Comparison of ENCODE assay signal across 8 cellular contexts in genomic region chr11:61429691-61430582, GRCh38. TPM values are rescaled to one million over a fixed set of nuclear protein-coding genes. Genes with fewer than 3 reads are reported as not detected.
DNase-seq lines count a peak whose midpoint lies in the region; ATAC-seq and TF ChIP-seq lines count a peak whose summit lies in the region.

Gene CPSF7 (minus strand): TSS chr11:61429975. CDS start chr11:61429235, 740 bp downstream.
Gene SDHAF2 (plus strand): TSS chr11:61430124. CDS start chr11:61430147, 23 bp downstream.

- H3K27ac ChIP-seq in mucosa of rectum (ENCODE audit: low read depth in 2 of 2, low read length in 2 of 2), result peak within 1 kb of the TSS; percentile 93 to 95

- H3K4me1 ChIP-seq in mucosa of rectum (ENCODE audit: control insufficient read depth in 2 of 2, insufficient read depth in 2 of 2, low read length in 2 of 2), result peaks cover 14 to 16% of the 10 kb centered on the region in 2 donors

- H3K36me3 ChIP-seq in mucosa of rectum (ENCODE audit: control insufficient read depth in 2 of 2, insufficient read depth in 2 of 2, low read length in 2 of 2), result peaks cover 20 to 32% of the 10 kb centered on the region in 2 donors

- TF ChIP-seq POLR2A in erythroblast (IDR thresholded peaks at IDR 0.05; ENCODE audit: low read length), result peak; percentile 89

- H3K9me3 Mint-ChIP-seq in activated T-cell treated with anti-CD3 and anti-CD28 coated beads, Interleukin-2, amount 50 U/mL, for 24 hours, result no peaks in the 10 kb centered on the region

- ATAC-seq in GM21717 (IDR thresholded peaks at IDR 0.05; ENCODE audit: unreplicated experiment), result peak; percentile 83

- peaks cover 68% of the 10 kb centered on the region for H3K4me1 Mint-ChIP-seq in activated T-cell treated with anti-CD3 and anti-CD28 coated beads, Interleukin-2, amount 50 U/mL, for 24 hours (ENCODE audit: low read depth)

- no peaks in the 10 kb centered on the region for H3K27me3 ChIP-seq in mucosa of rectum (ENCODE audit: control insufficient read depth in 2 of 2, insufficient read depth in 2 of 2, low read length in 2 of 2)

- H3K4me3 Mint-ChIP-seq in activated T-cell treated with anti-CD3 and anti-CD28 coated beads, Interleukin-2, amount 50 U/mL, for 24 hours, result peak within 1 kb of the TSS; percentile 97

- DNase-seq in DMS153 treated with DMSO at 0.1 percent for 48 hours (lab: John Stamatoyannopoulos, UW; ENCODE audit: unreplicated experiment) (peak; percentile 71), KG1 (lab: John Stamatoyannopoulos, UW) (peak; percentile 97), erythroblast (lab: John Stamatoyannopoulos, UW) (peak; percentile 98 to 99)
- peak; percentile 99 for DNase-seq in activated T-cell treated with anti-CD3 and anti-CD28 coated beads, Interleukin-2, amount 50 U/mL, for 24 hours
- peak; percentile 92 to 94 for DNase-seq in stimulated activated CD8-positive, alpha-beta memory T cell treated with anti-CD3 and anti-CD28 coated beads, Interleukin-4, amount 100 ng/mL, for 4 hours (ENCODE audit: low read depth in 2 of 2, low spot score in 1 of 2)

- no peaks in the 10 kb centered on the region for H3K9me3 ChIP-seq in mucosa of rectum (ENCODE audit: control insufficient read depth in 2 of 2, low read length in 2 of 2)

- peaks cover 78% of the 10 kb centered on the region for H3K36me3 Mint-ChIP-seq in activated T-cell treated with anti-CD3 and anti-CD28 coated beads, Interleukin-2, amount 50 U/mL, for 24 hours (ENCODE audit: low read depth)

- peak within 1 kb of the TSS; percentile 94 to 100 for H3K4me3 ChIP-seq in mucosa of rectum (ENCODE audit: low read length in 2 of 2)

- no peaks in the 10 kb centered on the region for H3K27me3 Mint-ChIP-seq in activated T-cell treated with anti-CD3 and anti-CD28 coated beads, Interleukin-2, amount 50 U/mL, for 24 hours

- peak within 1 kb of the TSS; percentile 91 to 97 for H3K9ac ChIP-seq in mucosa of rectum (ENCODE audit: low read depth in 1 of 2, low read length in 2 of 2)

- peak within 1 kb of the TSS; percentile 99 for H3K27ac Mint-ChIP-seq in activated T-cell treated with anti-CD3 and anti-CD28 coated beads, Interleukin-2, amount 50 U/mL, for 24 hours

TF ChIP-seq in PFSK-1, 5 proteins besides CTCF, POLR2A, EP300 and RAD21:
- TF ChIP-seq POLR2AphosphoS5 (IDR thresholded peaks at IDR 0.05; ENCODE audit: low read depth, low read length) (peak; percentile 76), FOXP2 (optimal IDR thresholded peaks at IDR 0.05; ENCODE audit: borderline replicate concordance, extremely low read depth, extremely low read length, insufficient read depth) (peak; percentile 93), REST (IDR thresholded peaks at IDR 0.05; ENCODE audit: insufficient read depth in 1 of 2, low read depth in 2 of 2, low read length in 2 of 2) (no peak), TAF1 (IDR thresholded peaks at IDR 0.05; ENCODE audit: borderline replicate concordance, insufficient read depth, low read length) (peak; percentile 78), SIN3A (IDR thresholded peaks at IDR 0.05; ENCODE audit: borderline replicate concordance, insufficient read depth, low read length) (no peak)

RNA-seq across cellular contexts. Expression of gene CPSF7, which starts in this region (rescaled TPM):
- 53.8 TPM for polyA plus RNA-seq in PFSK-1 (2012; ENCODE audit: insufficient read length, low read depth)

RNA-seq across cellular contexts. Expression of gene SDHAF2, which starts in this region (rescaled TPM):
- 47.9 TPM for polyA plus RNA-seq in PFSK-1 (2012; ENCODE audit: insufficient read length, low read depth)

Comparison
In these comparisons a context has a peak if more than half of its experiments do, and no peak if none do; other contexts are left out.
1. Peak in every context shown above with its lines: DNase-seq, ATAC-seq, H3K4me3 ChIP-seq and H3K27ac ChIP-seq.